Comparison of ENCODE assay signal across 20 cellular contexts in the genomic region with DNA sequence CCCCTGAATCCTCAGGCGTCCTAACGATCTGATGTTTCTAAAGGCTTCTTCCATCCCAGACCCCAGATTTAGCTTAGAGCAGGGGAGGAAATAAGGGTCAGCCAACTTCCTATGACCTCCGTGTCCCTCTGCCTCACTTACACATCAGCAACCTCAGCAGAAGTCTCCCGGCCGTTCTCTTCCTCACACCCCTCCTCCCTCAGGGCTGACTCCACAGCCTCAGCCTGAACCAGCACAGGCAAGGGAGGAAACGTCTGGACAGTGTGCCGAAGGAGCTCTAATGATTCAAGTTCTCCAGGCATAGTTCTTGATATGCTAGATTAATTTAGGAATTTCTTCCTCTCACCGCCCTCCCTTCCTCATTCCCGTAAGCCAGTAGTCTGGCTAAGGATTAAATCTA.
"Had no signal": no experiment of that assay in that cellular context is flagged by ENCODE, and none has a peak within 500 bp of the region (broad histone marks: within the 10 kb centered on the region; RNA-seq: fewer than 3 reads in every experiment).

No MANE protein-coding gene starts in this region.

- H3K27ac ChIP-seq: ascending aorta, heart left ventricle had no signal

- H3K36me3 Mint-ChIP-seq: activated naive CD4-positive, alpha-beta T cell treated with anti-CD3 and anti-CD28 coated beads, Interleukin-2, amount 10 ng/mL, durations not matched to agents 7 days and 5 days; mesothelial cell of epicardium had no signal

- H3K27me3 ChIP-seq: ascending aorta, heart left ventricle had no signal

- FAIRE-seq: frontal cortex, small intestine had no signal

- ATAC-seq: effector memory CD8-positive, alpha-beta T cell had no signal

- H3K36me3 ChIP-seq: ascending aorta, heart left ventricle had no signal

- H3K4me3 ChIP-seq: ascending aorta, heart left ventricle, lung had no signal

- H3K27ac Mint-ChIP-seq: activated CD4-positive, alpha-beta T cell treated with anti-CD3 and anti-CD28 coated beads, Interleukin-2, amount 10 ng/mL, durations not matched to agents 24 days and 14 days; activated CD8-positive, alpha-beta T cell treated with anti-CD3 and anti-CD28 coated beads, Interleukin-2, amount 10 ng/mL, durations not matched to agents 7 days and 5 days; activated naive CD4-positive, alpha-beta T cell treated with anti-CD3 and anti-CD28 coated beads, Interleukin-2, amount 10 ng/mL, durations not matched to agents 7 days and 5 days; activated naive CD8-positive, alpha-beta T cell treated with anti-CD3 and anti-CD28 coated beads, Interleukin-2, amount 50 U/mL, for 24 hours; dendritic cell treated with granulocyte-macrophage colony-stimulating factor and Interleukin-4, amounts not matched to agents 40 ng/mL and 50 ng/mL, for 4 days; effector memory CD8-positive, alpha-beta T cell; mesothelial cell of epicardium; nephron progenitor cell; stimulated activated naive CD8-positive, alpha-beta T cell treated with anti-CD3 and anti-CD28 coated beads, Interleukin-15, Interleukin-2, amounts not matched to agents 100 ng/mL and 50 ng/mL, for 24 hours had no signal

- DNase-seq: activated CD4-positive, alpha-beta T cell treated with anti-CD3 and anti-CD28 coated beads, Interleukin-2, amount 10 ng/mL, durations not matched to agents 24 days and 14 days; activated CD8-positive, alpha-beta memory T cell treated with anti-CD3 and anti-CD28 coated beads, Interleukin-2, amount 50 U/mL, for 4 hours; activated naive CD4-positive, alpha-beta T cell treated with anti-CD3 and anti-CD28 coated beads, Interleukin-2, amount 10 ng/mL, durations not matched to agents 7 days and 5 days; activated naive CD8-positive, alpha-beta T cell treated with anti-CD3 and anti-CD28 coated beads, Interleukin-2, amount 50 U/mL, for 24 hours; activated T-cell treated with anti-CD3 and anti-CD28 coated beads, Interleukin-2, amount 50 U/mL, for 4 hours; effector memory CD8-positive, alpha-beta T cell; heart left ventricle; nephron progenitor cell; nucleus accumbens; SIG-M5; small intestine; stimulated activated CD4-positive, alpha-beta T cell treated with anti-CD3 and anti-CD28 coated beads, Interleukin-2, amount 100 ng/mL, for 48 hours; trophoblast cell had no signal

- H3K4me1 Mint-ChIP-seq: activated naive CD4-positive, alpha-beta T cell treated with anti-CD3 and anti-CD28 coated beads, Interleukin-2, amount 10 ng/mL, durations not matched to agents 7 days and 5 days; mesothelial cell of epicardium had no signal

- H3K4me3 Mint-ChIP-seq: activated CD4-positive, alpha-beta T cell treated with anti-CD3 and anti-CD28 coated beads, Interleukin-2, amount 10 ng/mL, durations not matched to agents 24 days and 14 days; activated CD8-positive, alpha-beta T cell treated with anti-CD3 and anti-CD28 coated beads, Interleukin-2, amount 10 ng/mL, durations not matched to agents 7 days and 5 days; activated naive CD4-positive, alpha-beta T cell treated with anti-CD3 and anti-CD28 coated beads, Interleukin-2, amount 10 ng/mL, durations not matched to agents 7 days and 5 days; activated naive CD8-positive, alpha-beta T cell treated with anti-CD3 and anti-CD28 coated beads, Interleukin-2, amount 50 U/mL, for 24 hours; activated T-cell treated with anti-CD3 and anti-CD28 coated beads, Interleukin-2, amount 50 U/mL, for 4 hours; dendritic cell treated with granulocyte-macrophage colony-stimulating factor and Interleukin-4, amounts not matched to agents 40 ng/mL and 50 ng/mL, for 4 days; effector memory CD8-positive, alpha-beta T cell; mesothelial cell of epicardium; nephron progenitor cell; stimulated activated naive CD8-positive, alpha-beta T cell treated with anti-CD3 and anti-CD28 coated beads, Interleukin-15, Interleukin-2, amounts not matched to agents 100 ng/mL and 50 ng/mL, for 24 hours had no signal

- H3K9me3 ChIP-seq: ascending aorta had no signal

- H3K9me3 Mint-ChIP-seq: activated naive CD4-positive, alpha-beta T cell treated with anti-CD3 and anti-CD28 coated beads, Interleukin-2, amount 10 ng/mL, durations not matched to agents 7 days and 5 days; activated naive CD8-positive, alpha-beta T cell treated with anti-CD3 and anti-CD28 coated beads, Interleukin-2, amount 50 U/mL, for 24 hours; activated T-cell treated with anti-CD3 and anti-CD28 coated beads, Interleukin-2, amount 50 U/mL, for 4 hours; dendritic cell treated with granulocyte-macrophage colony-stimulating factor and Interleukin-4, amounts not matched to agents 40 ng/mL and 50 ng/mL, for 4 days; effector memory CD8-positive, alpha-beta T cell; stimulated activated naive CD8-positive, alpha-beta T cell treated with anti-CD3 and anti-CD28 coated beads, Interleukin-15, Interleukin-2, amounts not matched to agents 100 ng/mL and 50 ng/mL, for 24 hours had no signal
